Comparison of ENCODE assay signal across 12 cellular contexts in the genomic region with DNA sequence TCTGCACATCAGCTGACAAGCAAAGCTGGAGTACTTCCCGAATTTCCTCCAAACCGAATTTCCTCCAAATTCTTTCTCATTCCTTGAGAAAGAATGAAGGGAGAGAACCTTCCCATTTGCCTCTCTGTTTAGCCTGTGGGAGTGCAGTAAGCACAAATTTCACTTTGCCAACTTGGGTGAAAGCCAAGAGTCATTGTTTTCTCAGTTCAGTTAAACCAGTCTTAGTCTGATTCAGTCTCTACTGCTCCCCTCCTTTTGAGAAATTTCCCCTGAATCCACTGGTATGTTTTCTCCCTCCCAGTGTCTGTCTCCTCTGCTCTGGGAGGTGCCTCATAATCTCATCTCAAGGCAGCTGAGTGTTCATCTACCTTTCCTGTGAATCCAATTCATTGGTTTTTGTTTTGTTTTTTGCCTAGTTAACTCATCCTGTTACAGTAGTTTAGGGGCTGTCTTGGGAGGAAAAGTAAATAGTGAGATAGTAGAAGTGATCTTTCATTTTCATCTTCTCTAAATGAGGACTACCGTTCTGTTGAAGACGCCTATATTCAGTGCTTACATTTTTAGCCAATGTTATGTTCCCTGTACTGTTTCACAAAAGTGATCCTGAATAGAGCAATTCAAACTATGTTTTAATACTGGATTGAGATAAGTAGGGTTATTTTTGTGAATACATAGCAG. TPM values are rescaled to one million over a fixed set of nuclear protein-coding genes. Genes with fewer than 3 reads are reported as not detected.
DNase-seq lines count a peak whose midpoint lies in the region; TF ChIP-seq lines count a peak whose summit lies in the region.
"Had no signal": no experiment of that assay in that cellular context is flagged by ENCODE, and none has a peak within 500 bp of the region (broad histone marks: within the 10 kb centered on the region; RNA-seq: fewer than 3 reads in every experiment).

No MANE protein-coding gene starts in this region.

- WGBS in SK-N-SH (ENCODE audit: low lambda C conversion rate), result 10% methylated on average over 4 of the region's 4 CpGs
- WGBS in smooth muscle cell (ENCODE audit: low lambda C conversion rate), result 78% methylated on average over 4 of the region's 4 CpGs

- no peaks in the 10 kb centered on the region for H3K27me3 ChIP-seq in SK-N-SH (ENCODE audit: insufficient read depth)
- H3K27me3 ChIP-seq in smooth muscle cell (ENCODE audit: low read depth), result no peaks in the 10 kb centered on the region
- H3K27me3 ChIP-seq: upper lobe of left lung had no signal

- H3K9ac ChIP-seq in SK-N-SH, result no peak overlapping the region
- no peak overlapping the region for H3K9ac ChIP-seq in smooth muscle cell (ENCODE audit: low read depth)

- no peak for TF ChIP-seq RAD21 in SK-N-SH (IDR thresholded peaks at IDR 0.05; ENCODE audit: low read length)

- TF ChIP-seq EP300 in SK-N-SH (IDR thresholded peaks at IDR 0.05; ENCODE audit: borderline replicate concordance in 1 of 2, low read depth in 1 of 2, low read length in 1 of 2), result no peak

- no peaks in the 10 kb centered on the region for H3K4me1 ChIP-seq in SK-N-SH (ENCODE audit: control insufficient read depth in 1 of 2, insufficient read depth in 2 of 2, low read depth in 1 of 2, low read length in 1 of 2)
- no peaks in the 10 kb centered on the region for H3K4me1 ChIP-seq in smooth muscle cell (ENCODE audit: low read depth)
- H3K4me1 ChIP-seq: upper lobe of left lung had no signal

- CTCF ChIA-PET in SK-N-SH (lab: Yijun Ruan, JAX), result no interaction called here

- in situ Hi-C loops in KBM-7 (cut with MboI; ENCODE audit: low pct_unique_long_range_greater_than_20kb, low sequenced_read_pairs), result no loop called here

- POLR2A ChIA-PET in SK-N-SH (lab: Yijun Ruan, JAX), result no interaction called here

- TF ChIP-seq CTCF in SK-N-SH (IDR thresholded peaks at IDR 0.05) (no peak), fibroblast of the aortic adventitia (IDR thresholded peaks at IDR 0.05; ENCODE audit: insufficient read depth, low read length) (no peak), smooth muscle cell (IDR thresholded peaks at IDR 0.05; ENCODE audit: borderline replicate concordance, insufficient read depth, poor library complexity, severe bottlenecking) (no peak)

- H3K36me3 ChIP-seq in SK-N-SH (replicated peaks in 1 of 2; ENCODE audit: control insufficient read depth in 1 of 2, insufficient read depth in 2 of 2, low read length in 1 of 2), result no peaks in the 10 kb centered on the region
- H3K36me3 ChIP-seq in smooth muscle cell (ENCODE audit: low read depth), result no peaks in the 10 kb centered on the region
- H3K36me3 ChIP-seq: upper lobe of left lung had no signal

- peaks cover 6% of the 10 kb centered on the region for H3F3A ChIP-seq in SK-N-SH (replicated peaks; ENCODE audit: insufficient read depth)
- no peaks in the 10 kb centered on the region for H3F3A ChIP-seq in smooth muscle cell (ENCODE audit: low read depth)

- no peaks in the 10 kb centered on the region for H4K20me1 ChIP-seq in SK-N-SH (ENCODE audit: insufficient read depth)
- no peaks in the 10 kb centered on the region for H4K20me1 ChIP-seq in smooth muscle cell (ENCODE audit: low read depth)

- H3K27ac ChIP-seq in SK-N-SH (ENCODE audit: low read depth in 2 of 2, low read length in 1 of 2), result peak overlapping the region in 1 of 2 experiments; percentile 38; a peak in 2 of 4 replicates
- no peak overlapping the region for H3K27ac ChIP-seq in smooth muscle cell (ENCODE audit: low read depth)
- H3K27ac ChIP-seq: upper lobe of left lung had no signal

- H3K9me3 ChIP-seq in SK-N-SH (no peaks in the 10 kb centered on the region), smooth muscle cell (replicated peaks; ENCODE audit: low read depth) (no peaks in the 10 kb centered on the region)
- H3K9me3 ChIP-seq: upper lobe of left lung had no signal

- H3K79me2 ChIP-seq in SK-N-SH (ENCODE audit: insufficient read depth) (no peaks in the 10 kb centered on the region), smooth muscle cell (ENCODE audit: low read depth) (no peaks in the 10 kb centered on the region)

- H3K4me2 ChIP-seq in SK-N-SH (peak overlapping the region; percentile 27; the same call in 1 of the 2 replicates), smooth muscle cell (no peak overlapping the region)

- H2AFZ ChIP-seq in SK-N-SH (ENCODE audit: low read depth) (peak overlapping the region; percentile 56; the same call in 1 of the 2 replicates), smooth muscle cell (ENCODE audit: low read depth) (peak overlapping the region; percentile 4)

- DNase-seq in H4 (ENCODE audit: low spot score) (peak; percentile 25), SK-N-SH (no peak), fibroblast of the aortic adventitia (ENCODE audit: low read depth) (peak; percentile 91), smooth muscle cell (lab: John Stamatoyannopoulos, UW; ENCODE audit: unreplicated experiment) (no peak), KBM-7 (no peak), UCSD-AML1 (lab: John Stamatoyannopoulos, UW; ENCODE audit: unreplicated experiment) (no peak)
- no peak for DNase-seq in stimulated activated CD4-positive, alpha-beta T cell treated with anti-CD3 and anti-CD28 coated beads, Interleukin-4, amount 100 ng/mL, for 4 hours
- DNase-seq: activated T-cell treated with anti-CD3 and anti-CD28 coated beads, Interleukin-2, amount 50 U/mL, for 24 hours; DMS153; T1000; upper lobe of left lung had no signal

- no peak overlapping the region for H3K4me3 ChIP-seq in SK-N-SH (ENCODE audit: low read depth in 2 of 2, low read length in 1 of 2)
- no peak overlapping the region for H3K4me3 ChIP-seq in fibroblast of the aortic adventitia (ENCODE audit: low read depth, low read length)
- H3K4me3 ChIP-seq in smooth muscle cell, result no peak overlapping the region
- H3K4me3 ChIP-seq: upper lobe of left lung had no signal

- H3K9me2 ChIP-seq in SK-N-SH, result no peaks in the 10 kb centered on the region

TF ChIP-seq in SK-N-SH, 30 proteins besides CTCF, POLR2A, EP300 and RAD21:
- TF ChIP-seq GABPA (IDR thresholded peaks at IDR 0.05; ENCODE audit: low read depth) (no peak), IRF3 (IDR thresholded peaks at IDR 0.05; ENCODE audit: low read depth, low read length) (no peak), TEAD4 (IDR thresholded peaks at IDR 0.05; ENCODE audit: borderline replicate concordance, insufficient read depth) (no peak), GATA2 (CRISPR knock-in tag; IDR thresholded peaks at IDR 0.05) (no peak), ELF1 (IDR thresholded peaks at IDR 0.05) (no peak), NFIC (IDR thresholded peaks at IDR 0.05; ENCODE audit: borderline replicate concordance) (peak; percentile 12; the same call in 1 of the 2 replicates)

RNA-seq across cellular contexts. Expression of gene SYTL5, which starts 49.0 kb away (rescaled TPM):
- 1.2 and 1.7 TPM in 2 replicates for total RNA-seq in H4 (2014; rRNA removed; shearing (Covaris generic))
- polyA plus RNA-seq in SK-N-SH (2012; rRNA removed) (0.74 and 0.84 TPM in 2 replicates), smooth muscle cell (0.27 and 1.4 TPM in 2 replicates)
- polyA plus RNA-seq in SK-N-SH (2012; cell fraction: cytosol; rRNA removed), result 0.82 and 0.87 TPM in 2 replicates
- polyA plus RNA-seq in SK-N-SH (2012; cell fraction: nucleus; rRNA removed), result 0.69 and 1.4 TPM in 2 replicates
- total RNA-seq in fibroblast of the aortic adventitia (ENCODE audit: low replicate concordance) (0.08 and 0.36 TPM in 2 replicates), smooth muscle cell (1.9 and 2.3 TPM in 2 replicates)
- total RNA-seq: natural killer cell treated with Interleukin-12 subunit alpha and Interleukin-12 subunit beta and Interleukin-15 and Interleukin-18, amount 100 ng/mL, for 72 hours had no signal

Comparison
In these comparisons a context has a peak if more than half of its experiments do, and no peak if none do; other contexts are left out.
1. DNase-seq: peak in H4 (single experiment) and fibroblast of the aortic adventitia (single experiment); none in SK-N-SH (single experiment), smooth muscle cell (single experiment), KBM-7 (single experiment), UCSD-AML1 (single experiment) and stimulated activated CD4-positive, alpha-beta T cell treated with anti-CD3 and anti-CD28 coated beads, Interleukin-4, amount 100 ng/mL, for 4 hours (0 of 2).